Comparison of ENCODE assay signal across 15 cellular contexts in genomic region chr7:143454091-143454729, GRCh38. TPM values are rescaled to one million over a fixed set of nuclear protein-coding genes. Genes with fewer than 3 reads are reported as not detected.
"Had no signal": no experiment of that assay in that cellular context is flagged by ENCODE, and none has a peak within 500 bp of the region (broad histone marks: within the 10 kb centered on the region; RNA-seq: fewer than 3 reads in every experiment).

No MANE protein-coding gene starts in this region.

- H3K27ac Mint-ChIP-seq: activated CD4-positive, alpha-beta T cell treated with anti-CD3 and anti-CD28 coated beads, Interleukin-2, amount 10 ng/mL, durations not matched to agents 7 days and 5 days; stimulated activated effector memory CD8-positive, alpha-beta T cell treated with anti-CD3 and anti-CD28 coated beads, Interleukin-12 subunit alpha, Interleukin-12 subunit beta, amount 100 ng/mL, for 72 hours had no signal

- H3K4me1 ChIP-seq: tibial artery had no signal

- H3K36me3 ChIP-seq: tibial artery had no signal

- H3K9me3 Mint-ChIP-seq: activated CD4-positive, alpha-beta T cell treated with anti-CD3 and anti-CD28 coated beads, Interleukin-2, amount 10 ng/mL, durations not matched to agents 7 days and 5 days; stimulated activated effector memory CD8-positive, alpha-beta T cell treated with anti-CD3 and anti-CD28 coated beads, Interleukin-12 subunit alpha, Interleukin-12 subunit beta, amount 100 ng/mL, for 72 hours had no signal

- H3K4me3 ChIP-seq: tibial artery had no signal

- H3K9me3 ChIP-seq: tibial artery had no signal

- H3K4me1 Mint-ChIP-seq: activated CD4-positive, alpha-beta T cell treated with anti-CD3 and anti-CD28 coated beads, Interleukin-2, amount 10 ng/mL, durations not matched to agents 7 days and 5 days; stimulated activated effector memory CD8-positive, alpha-beta T cell treated with anti-CD3 and anti-CD28 coated beads, Interleukin-12 subunit alpha, Interleukin-12 subunit beta, amount 100 ng/mL, for 72 hours had no signal

- ATAC-seq: stimulated activated effector memory CD8-positive, alpha-beta T cell treated with anti-CD3 and anti-CD28 coated beads, Interleukin-12 subunit alpha, Interleukin-12 subunit beta, amount 100 ng/mL, for 72 hours had no signal

- H3K27ac ChIP-seq: tibial artery had no signal

- H3K27me3 ChIP-seq: tibial artery had no signal

- H3K4me3 Mint-ChIP-seq: activated CD4-positive, alpha-beta T cell treated with anti-CD3 and anti-CD28 coated beads, Interleukin-2, amount 10 ng/mL, durations not matched to agents 7 days and 5 days; stimulated activated effector memory CD8-positive, alpha-beta T cell treated with anti-CD3 and anti-CD28 coated beads, Interleukin-12 subunit alpha, Interleukin-12 subunit beta, amount 100 ng/mL, for 72 hours had no signal

- H3K27me3 Mint-ChIP-seq: activated CD4-positive, alpha-beta T cell treated with anti-CD3 and anti-CD28 coated beads, Interleukin-2, amount 10 ng/mL, durations not matched to agents 7 days and 5 days had no signal

- DNase-seq: activated CD4-positive, alpha-beta T cell treated with anti-CD3 and anti-CD28 coated beads, Interleukin-2, amount 10 ng/mL, durations not matched to agents 7 days and 5 days; activated CD4-positive, CD25-positive, alpha-beta regulatory T cell; activated naive CD4-positive, alpha-beta T cell treated with Interleukin-2 at 50 U/mL for 16 hours; activated T-cell treated with anti-CD3 and anti-CD28 coated beads for 4 hours; islet precursor cell; midbrain; retina; SW 1271; tibial artery had no signal

- H3K36me3 Mint-ChIP-seq: stimulated activated effector memory CD8-positive, alpha-beta T cell treated with anti-CD3 and anti-CD28 coated beads, Interleukin-12 subunit alpha, Interleukin-12 subunit beta, amount 100 ng/mL, for 72 hours had no signal

RNA-seq across cellular contexts. Expression of gene TAS2R60, which starts 11.0 kb away (rescaled TPM):
- total RNA-seq: activated CD4-positive, alpha-beta T cell treated with anti-CD3 and anti-CD28 coated beads, Interleukin-2, amount 10 ng/mL, durations not matched to agents 7 days and 5 days; cardiac septum; fibroblast of lung; lung microvascular endothelial cell; myocyte; T-helper 2 cell treated with Interferon-gamma antibody and Interleukin-4, amounts not matched to agents 100 ng/mL and 5 ng/mL, for 36 hours had no signal

RNA-seq across cellular contexts. Expression of gene TAS2R41, which starts 23.5 kb away (rescaled TPM):
- total RNA-seq: cardiac septum; fibroblast of lung; lung microvascular endothelial cell; myocyte; T-helper 2 cell treated with Interferon-gamma antibody and Interleukin-4, amounts not matched to agents 100 ng/mL and 5 ng/mL, for 36 hours had no signal

RNA-seq across cellular contexts. Expression of gene EPHA1, which starts 45.6 kb away (rescaled TPM):
- total RNA-seq: cardiac septum, myocyte had no signal
